25 cellular contexts compared by ENCODE assay signal in genomic region chr4:150944660-150945059, GRCh38.
"Had no signal": no experiment of that assay in that cellular context is flagged by ENCODE, and none has a peak within 500 bp of the region (broad histone marks: within the 10 kb centered on the region; RNA-seq: fewer than 3 reads in every experiment).

No MANE protein-coding gene starts in this region.

- H3K4me3 Mint-ChIP-seq: activated CD4-positive, alpha-beta memory T cell treated with anti-CD3 and anti-CD28 coated beads, Interleukin-2, amount 10 ng/mL, durations not matched to agents 7 days and 5 days; activated CD4-positive, alpha-beta T cell treated with anti-CD3 and anti-CD28 coated beads, Interleukin-2, amount 10 ng/mL, durations not matched to agents 7 days and 5 days; activated naive CD8-positive, alpha-beta T cell; central memory CD8-positive, alpha-beta T cell; dendritic cell treated with granulocyte-macrophage colony-stimulating factor and Interleukin-4, amounts not matched to agents 40 ng/mL and 50 ng/mL, for 4 days; natural killer cell; T-helper 2 cell treated with Interferon-gamma antibody and Interleukin-4, amounts not matched to agents 5 μg/mL and 100 μg/mL, for 36 hours had no signal

- H3K4me1 ChIP-seq: esophagus squamous epithelium, left lung, tibial nerve had no signal

- H3K4me3 ChIP-seq: esophagus squamous epithelium, left lung, lower lobe of right lung, tibial nerve had no signal

- DNase-seq: activated CD4-positive, alpha-beta memory T cell treated with anti-CD3 and anti-CD28 coated beads, Interleukin-2, amount 10 ng/mL, durations not matched to agents 7 days and 5 days; activated CD4-positive, alpha-beta T cell treated with anti-CD3 and anti-CD28 coated beads for 1 hour; activated CD4-positive, alpha-beta T cell treated with anti-CD3 and anti-CD28 coated beads, Interleukin-2, amount 10 ng/mL, durations not matched to agents 7 days and 5 days; activated effector memory CD4-positive, alpha-beta T cell treated with Interleukin-2 at 50 U/mL for 16 hours; activated naive CD4-positive, alpha-beta T cell treated with Interleukin-2 at 50 U/mL for 16 hours; activated T-cell treated with anti-CD3 and anti-CD28 coated beads, Interleukin-2, amount 50 U/mL, for 48 hours; anterior cingulate cortex; esophagus squamous epithelium; left lung; lower lobe of right lung; mesendoderm; natural killer cell; posterior cingulate gyrus; right cardiac atrium; stimulated activated CD4-positive, alpha-beta T cell treated with anti-CD3 and anti-CD28 coated beads, Interleukin-15, amount 100 ng/mL, for 24 hours; stimulated activated CD4-positive, alpha-beta T cell treated with anti-CD3 and anti-CD28 coated beads, Interleukin-2, amount 100 ng/mL, for 24 hours; stimulated activated naive CD4-positive, alpha-beta T cell had no signal

- H3K27ac Mint-ChIP-seq: activated CD4-positive, alpha-beta memory T cell treated with anti-CD3 and anti-CD28 coated beads, Interleukin-2, amount 10 ng/mL, durations not matched to agents 7 days and 5 days; activated CD4-positive, alpha-beta T cell treated with anti-CD3 and anti-CD28 coated beads, Interleukin-2, amount 10 ng/mL, durations not matched to agents 7 days and 5 days; activated naive CD8-positive, alpha-beta T cell; dendritic cell treated with granulocyte-macrophage colony-stimulating factor and Interleukin-4, amounts not matched to agents 40 ng/mL and 50 ng/mL, for 4 days; T-helper 2 cell treated with Interferon-gamma antibody and Interleukin-4, amounts not matched to agents 5 μg/mL and 100 μg/mL, for 36 hours had no signal

- H3K36me3 Mint-ChIP-seq: natural killer cell had no signal

- H3K36me3 ChIP-seq: esophagus squamous epithelium, left lung, lower lobe of right lung, tibial nerve had no signal

- H3K27me3 Mint-ChIP-seq: activated CD4-positive, alpha-beta memory T cell treated with anti-CD3 and anti-CD28 coated beads, Interleukin-2, amount 10 ng/mL, durations not matched to agents 7 days and 5 days; activated CD4-positive, alpha-beta T cell treated with anti-CD3 and anti-CD28 coated beads, Interleukin-2, amount 10 ng/mL, durations not matched to agents 7 days and 5 days; activated naive CD8-positive, alpha-beta T cell; central memory CD8-positive, alpha-beta T cell; dendritic cell treated with granulocyte-macrophage colony-stimulating factor and Interleukin-4, amounts not matched to agents 40 ng/mL and 50 ng/mL, for 4 days had no signal

- H3K9me3 Mint-ChIP-seq: activated CD4-positive, alpha-beta memory T cell treated with anti-CD3 and anti-CD28 coated beads, Interleukin-2, amount 10 ng/mL, durations not matched to agents 7 days and 5 days; activated CD4-positive, alpha-beta T cell treated with anti-CD3 and anti-CD28 coated beads, Interleukin-2, amount 10 ng/mL, durations not matched to agents 7 days and 5 days; central memory CD8-positive, alpha-beta T cell; dendritic cell treated with granulocyte-macrophage colony-stimulating factor and Interleukin-4, amounts not matched to agents 40 ng/mL and 50 ng/mL, for 4 days; natural killer cell; T-helper 2 cell treated with Interferon-gamma antibody and Interleukin-4, amounts not matched to agents 5 μg/mL and 100 μg/mL, for 36 hours had no signal

- ATAC-seq: lower lobe of right lung, natural killer cell, right cardiac atrium had no signal

- H3K27me3 ChIP-seq: esophagus squamous epithelium, left lung, tibial nerve had no signal

- H3K9me3 ChIP-seq: esophagus squamous epithelium, left lung, lower lobe of right lung, tibial nerve had no signal

- FAIRE-seq: bronchial epithelial cell, frontal cortex, islet of Langerhans had no signal

- H3K27ac ChIP-seq: esophagus squamous epithelium, left lung, lower lobe of right lung, tibial nerve had no signal
